ENCODE assay signal across 13 cellular contexts in the genomic region with DNA sequence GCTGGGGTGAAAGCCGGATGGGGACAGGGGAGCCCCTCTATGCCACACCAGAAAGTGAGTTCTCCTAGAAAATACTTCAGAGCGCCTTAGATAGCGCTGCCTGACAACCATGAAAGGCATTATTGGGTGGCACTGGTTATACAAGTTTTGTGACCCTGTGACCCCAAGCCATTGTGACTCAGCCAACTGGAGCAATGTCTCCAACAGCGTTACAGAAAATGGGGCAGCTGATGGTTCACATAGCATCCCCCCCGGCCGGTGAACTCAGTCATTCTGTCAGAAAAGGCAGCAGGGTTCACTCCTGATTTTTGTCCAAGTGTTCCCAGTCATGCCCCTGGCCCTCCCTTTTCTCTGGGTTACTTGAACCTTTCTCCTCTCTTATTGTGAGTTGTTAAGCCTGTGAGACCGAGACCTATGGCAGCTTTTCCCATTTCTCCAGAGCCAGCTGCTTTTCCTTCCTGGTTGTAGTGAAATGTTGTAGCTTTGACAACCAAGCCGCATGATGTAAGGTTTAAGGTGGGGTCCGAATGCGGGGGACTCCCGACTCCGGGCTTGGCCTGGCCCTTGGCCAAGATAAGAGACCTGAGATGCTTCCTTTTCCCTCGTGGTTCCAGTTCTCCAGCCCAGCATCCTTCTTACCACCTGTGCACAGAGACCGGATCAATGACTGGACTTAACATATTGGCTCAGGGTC. TPM values are rescaled to one million over a fixed set of nuclear protein-coding genes. Genes with fewer than 3 reads are reported as not detected.
DNase-seq lines count a peak whose midpoint lies in the region; ATAC-seq, FAIRE-seq and TF ChIP-seq lines count a peak whose summit lies in the region.
"Had no signal": no experiment of that assay in that cellular context is flagged by ENCODE, and none has a peak within 500 bp of the region (broad histone marks: within the 10 kb centered on the region; RNA-seq: fewer than 3 reads in every experiment).

No MANE protein-coding gene starts in this region.

- peak overlapping the region; percentile 6 for H3K9ac ChIP-seq in endothelial cell of umbilical vein (replicated peaks; ENCODE audit: extremely low read depth, insufficient read depth, low read length)
- H3K9ac ChIP-seq in GM23248 = no peak overlapping the region

- H4K20me1 ChIP-seq in endothelial cell of umbilical vein (replicated peaks; ENCODE audit: control insufficient read depth, extremely low read depth, insufficient read depth, low read length) (no peaks in the 10 kb centered on the region), GM23248 (ENCODE audit: insufficient read depth) (no peaks in the 10 kb centered on the region)

- H3K27ac Mint-ChIP-seq in activated CD4-positive, alpha-beta T cell treated with anti-CD3 and anti-CD28 coated beads, Interleukin-2, amount 10 ng/mL, durations not matched to agents 24 days and 14 days = peak overlapping the region; percentile 46
- H3K27ac Mint-ChIP-seq in activated CD4-positive, alpha-beta T cell treated with anti-CD3 and anti-CD28 coated beads, Interleukin-2, amount 10 ng/mL, durations not matched to agents 7 days and 5 days = no peak overlapping the region
- H3K27ac Mint-ChIP-seq in nephron progenitor cell = peak overlapping the region; percentile 72
- H3K27ac Mint-ChIP-seq: naive thymus-derived CD8-positive, alpha-beta T cell had no signal

- H3K36me3 ChIP-seq in endothelial cell of umbilical vein (ENCODE audit: control insufficient read depth in 2 of 2, extremely low read depth in 1 of 2, insufficient read depth in 2 of 2, low read length in 2 of 2) (peaks cover 10 to 19% of the 10 kb centered on the region in 2 experiments), upper lobe of right lung (peaks cover 23% of the 10 kb centered on the region), GM23248 (ENCODE audit: low read depth) (no peaks in the 10 kb centered on the region)

- H3F3A ChIP-seq in GM23248 (ENCODE audit: insufficient read depth) = peaks cover 24% of the 10 kb centered on the region

- no peaks in the 10 kb centered on the region for H3K9me3 Mint-ChIP-seq in activated CD4-positive, alpha-beta T cell treated with anti-CD3 and anti-CD28 coated beads, Interleukin-2, amount 10 ng/mL, durations not matched to agents 24 days and 14 days
- H3K9me3 Mint-ChIP-seq in activated CD4-positive, alpha-beta T cell treated with anti-CD3 and anti-CD28 coated beads, Interleukin-2, amount 10 ng/mL, durations not matched to agents 7 days and 5 days = no peaks in the 10 kb centered on the region
- no peaks in the 10 kb centered on the region for H3K9me3 Mint-ChIP-seq in nephron progenitor cell
- H3K9me3 Mint-ChIP-seq: naive thymus-derived CD8-positive, alpha-beta T cell had no signal

- H3K79me2 ChIP-seq in endothelial cell of umbilical vein (ENCODE audit: control insufficient read depth, insufficient read depth, low read length) (peaks cover 96% of the 10 kb centered on the region), GM23248 (ENCODE audit: insufficient read depth) (no peaks in the 10 kb centered on the region)

- H3K27me3 Mint-ChIP-seq in activated CD4-positive, alpha-beta T cell treated with anti-CD3 and anti-CD28 coated beads, Interleukin-2, amount 10 ng/mL, durations not matched to agents 24 days and 14 days = no peaks in the 10 kb centered on the region
- no peaks in the 10 kb centered on the region for H3K27me3 Mint-ChIP-seq in activated CD4-positive, alpha-beta T cell treated with anti-CD3 and anti-CD28 coated beads, Interleukin-2, amount 10 ng/mL, durations not matched to agents 7 days and 5 days
- H3K27me3 Mint-ChIP-seq in nephron progenitor cell (ENCODE audit: low read depth, poor library complexity) = peaks cover 6% of the 10 kb centered on the region

- H3K27me3 ChIP-seq in endothelial cell of umbilical vein (ENCODE audit: control insufficient read depth in 2 of 2, insufficient read depth in 2 of 2, low read length in 2 of 2) (no peaks in the 10 kb centered on the region), upper lobe of right lung (no peaks in the 10 kb centered on the region), GM23248 (replicated peaks; ENCODE audit: insufficient read depth) (no peaks in the 10 kb centered on the region)

- 70% methylated on average over 14 of the region's 14 CpGs for WGBS in GM23248 (ENCODE audit: low coverage in 1 of 2, low lambda C conversion rate in 2 of 2, missing lambda C conversion rate in 2 of 2), 2 experiments

- H3K27ac ChIP-seq in endothelial cell of umbilical vein (ENCODE audit: insufficient read depth, low read depth, low read length) = peak overlapping the region; percentile 11
- peak overlapping the region; percentile 58 for H3K27ac ChIP-seq in upper lobe of right lung
- H3K27ac ChIP-seq in GM23248 = no peak overlapping the region
- H3K27ac ChIP-seq: HL-60, SK-N-MC had no signal

- TF ChIP-seq POLR2A in endothelial cell of umbilical vein (IDR thresholded peaks at IDR 0.05; ENCODE audit: low read depth, low read length) = peak; percentile 42

- intact Hi-C loops in activated CD4-positive, alpha-beta T cell treated with anti-CD3 and anti-CD28 coated beads, Interleukin-2, amount 10 ng/mL, durations not matched to agents 24 days and 14 days (cut with micrococcal nuclease) = no loop called here
- intact Hi-C loops in endothelial cell of umbilical vein (cut with micrococcal nuclease) (loop anchor here (2.0 kb wide), 1 partner anchor 17 kb away; no protein-coding TSS in a partner anchor), upper lobe of right lung (cut with DNase I) (no loop called here)

- no peak for TF ChIP-seq CTCF in endothelial cell of umbilical vein (IDR thresholded peaks at IDR 0.05; ENCODE audit: extremely low read depth in 1 of 2, insufficient read depth in 1 of 2, low read depth in 1 of 2, low read length in 2 of 2)
- TF ChIP-seq CTCF in nephron progenitor cell (IDR thresholded peaks at IDR 0.05) = no peak
- no peak for TF ChIP-seq CTCF in upper lobe of right lung (IDR thresholded peaks at IDR 0.05)

- in situ Hi-C loops in GM23248 (cut with MboI) = no loop called here

- no peak for DNase-seq in activated CD4-positive, alpha-beta T cell treated with anti-CD3 and anti-CD28 coated beads, Interleukin-2, amount 10 ng/mL, durations not matched to agents 24 days and 14 days
- DNase-seq in activated CD4-positive, alpha-beta T cell treated with anti-CD3 and anti-CD28 coated beads, Interleukin-2, amount 10 ng/mL, durations not matched to agents 7 days and 5 days = no peak
- DNase-seq in endothelial cell of umbilical vein (ENCODE audit: low read depth, low spot score) = peak; percentile 56
- DNase-seq in nephron progenitor cell = no peak
- no peak for DNase-seq in upper lobe of right lung
- no peak for DNase-seq in NCI-H1417 (lab: John Stamatoyannopoulos, UW)
- DNase-seq in GM23248 = no peak
- DNase-seq: naive thymus-derived CD8-positive, alpha-beta T cell; NCI-H2081 treated with DMSO at 0.1 percent for 48 hours had no signal

- H3K36me3 Mint-ChIP-seq in activated CD4-positive, alpha-beta T cell treated with anti-CD3 and anti-CD28 coated beads, Interleukin-2, amount 10 ng/mL, durations not matched to agents 24 days and 14 days (ENCODE audit: low read depth) = no peaks in the 10 kb centered on the region
- no peaks in the 10 kb centered on the region for H3K36me3 Mint-ChIP-seq in activated CD4-positive, alpha-beta T cell treated with anti-CD3 and anti-CD28 coated beads, Interleukin-2, amount 10 ng/mL, durations not matched to agents 7 days and 5 days (ENCODE audit: low read depth)
- no peaks in the 10 kb centered on the region for H3K36me3 Mint-ChIP-seq in nephron progenitor cell (ENCODE audit: low read depth)
- H3K36me3 Mint-ChIP-seq: naive thymus-derived CD8-positive, alpha-beta T cell had no signal

- H3K4me1 ChIP-seq in endothelial cell of umbilical vein (ENCODE audit: control insufficient read depth, extremely low read depth, insufficient read depth, low read length) = peaks cover 70% of the 10 kb centered on the region
- peaks cover 65% of the 10 kb centered on the region for H3K4me1 ChIP-seq in upper lobe of right lung
- H3K4me1 ChIP-seq in GM23248 (ENCODE audit: insufficient read depth) = peaks cover 32% of the 10 kb centered on the region

- BruUV-seq in endothelial cell of umbilical vein (replicated peaks; lab: Mats Ljungman, UMichigan) = no TSS peak

- POLR2A ChIA-PET in activated CD4-positive, alpha-beta T cell treated with anti-CD3 and anti-CD28 coated beads, Interleukin-2, amount 10 ng/mL, durations not matched to agents 7 days and 5 days (lab: Charles Lee) = no interaction called here
- POLR2A ChIA-PET in endothelial cell of umbilical vein (lab: Charles Lee) = interaction anchor here (0.6 kb wide), 2 partner anchors 51 to 154 kb away, joined by 3 to 5 read pairs; no protein-coding TSS in a partner anchor

- dilution Hi-C loops in endothelial cell of umbilical vein (cut with MboI; ENCODE audit: extremely low pct_ligation_motif_present, low sequenced_read_pairs) = no loop called here

- H3K4me1 Mint-ChIP-seq in activated CD4-positive, alpha-beta T cell treated with anti-CD3 and anti-CD28 coated beads, Interleukin-2, amount 10 ng/mL, durations not matched to agents 24 days and 14 days = peaks cover 25% of the 10 kb centered on the region
- peaks cover 18% of the 10 kb centered on the region for H3K4me1 Mint-ChIP-seq in activated CD4-positive, alpha-beta T cell treated with anti-CD3 and anti-CD28 coated beads, Interleukin-2, amount 10 ng/mL, durations not matched to agents 7 days and 5 days
- peaks cover 60% of the 10 kb centered on the region for H3K4me1 Mint-ChIP-seq in nephron progenitor cell

- no peaks in the 10 kb centered on the region for H3K9me2 ChIP-seq in GM23248 (ENCODE audit: insufficient read depth)

- H2AFZ ChIP-seq in endothelial cell of umbilical vein (ENCODE audit: low read depth, low read length) (no peak overlapping the region), GM23248 (no peak overlapping the region)

- H3K9me3 ChIP-seq in endothelial cell of umbilical vein (replicated peaks; ENCODE audit: control insufficient read depth, insufficient read depth, low read length) = no peaks in the 10 kb centered on the region
- no peaks in the 10 kb centered on the region for H3K9me3 ChIP-seq in upper lobe of right lung
- no peaks in the 10 kb centered on the region for H3K9me3 ChIP-seq in GM23248 (ENCODE audit: low read depth)
- H3K9me3 ChIP-seq: A549 had no signal

- no peak overlapping the region for H3K4me2 ChIP-seq in endothelial cell of umbilical vein (ENCODE audit: insufficient read depth, low read length)
- no peak overlapping the region for H3K4me2 ChIP-seq in GM23248 (ENCODE audit: unreplicated experiment)
- H3K4me2 ChIP-seq: A549 had no signal

- ATAC-seq in upper lobe of right lung (peak; percentile 19), HG02759 (IDR thresholded peaks at IDR 0.05; ENCODE audit: unreplicated experiment) (no peak)
- ATAC-seq: A549; naive thymus-derived CD8-positive, alpha-beta T cell had no signal

- H3K4me3 ChIP-seq in endothelial cell of umbilical vein (replicated peaks in 1 of 3; ENCODE audit: insufficient read depth in 1 of 3, low read depth in 1 of 3, low read length in 3 of 3) = no peak overlapping the region
- H3K4me3 ChIP-seq in upper lobe of right lung = no peak overlapping the region
- no peak overlapping the region for H3K4me3 ChIP-seq in GM23248
- H3K4me3 ChIP-seq: A549, SK-N-MC had no signal

- peak; percentile 66 for FAIRE-seq in endothelial cell of umbilical vein (lab: Jason Lieb, UNC)
- FAIRE-seq: A549 had no signal

- CTCF ChIA-PET in activated CD4-positive, alpha-beta T cell treated with anti-CD3 and anti-CD28 coated beads, Interleukin-2, amount 10 ng/mL, durations not matched to agents 7 days and 5 days (lab: Charles Lee) = interaction anchor here (0.6 to 3.2 kb wide), 2 partner anchors 10 to 523 kb away, joined by 4 to 7 read pairs; no protein-coding TSS in a partner anchor
- CTCF ChIA-PET in endothelial cell of umbilical vein (lab: Charles Lee) = interaction anchor here (0.7 to 3.0 kb wide), 9 partner anchors 8 to 146 kb away, joined by 3 to 19 read pairs (median 4); no protein-coding TSS in a partner anchor

- no peaks in the 10 kb centered on the region for H3K9me1 ChIP-seq in endothelial cell of umbilical vein (replicated peaks; ENCODE audit: control insufficient read depth, extremely low read depth, insufficient read depth, low read length)

- no peak overlapping the region for H3K4me3 Mint-ChIP-seq in activated CD4-positive, alpha-beta T cell treated with anti-CD3 and anti-CD28 coated beads, Interleukin-2, amount 10 ng/mL, durations not matched to agents 24 days and 14 days
- no peak overlapping the region for H3K4me3 Mint-ChIP-seq in activated CD4-positive, alpha-beta T cell treated with anti-CD3 and anti-CD28 coated beads, Interleukin-2, amount 10 ng/mL, durations not matched to agents 7 days and 5 days
- H3K4me3 Mint-ChIP-seq in nephron progenitor cell = no peak overlapping the region
- H3K4me3 Mint-ChIP-seq: naive thymus-derived CD8-positive, alpha-beta T cell had no signal

RNA-seq across cellular contexts. Expression of a gene that starts 22.0 kb away (rescaled TPM):
- 35.6 and 40.5 TPM in 2 replicates for total RNA-seq in activated CD4-positive, alpha-beta T cell treated with anti-CD3 and anti-CD28 coated beads, Interleukin-2, amount 10 ng/mL, durations not matched to agents 24 days and 14 days
- 1 to 10 TPM; 5.4 to 5.7 TPM for total RNA-seq in activated CD4-positive, alpha-beta T cell treated with anti-CD3 and anti-CD28 coated beads, Interleukin-2, amount 10 ng/mL, durations not matched to agents 7 days and 5 days
- total RNA-seq in endothelial cell of umbilical vein (379 and 504 TPM in 2 replicates), upper lobe of right lung (445 TPM)
- polyA plus RNA-seq in endothelial cell of umbilical vein (943 and 1,225 TPM in 2 replicates), GM23248 (2016; fragmentation: Nextera tagmentation; extraction: Ambion mirVana) (45.1 and 46.9 TPM in 2 replicates)
- 972 and 1,213 TPM in 2 replicates for polyA plus RNA-seq in endothelial cell of umbilical vein (2011; cell fraction: cytosol; rRNA removed)
- 481 and 655 TPM in 2 replicates for polyA plus RNA-seq in endothelial cell of umbilical vein (2011; cell fraction: nucleus; rRNA removed)
- 1,387 and 1,527 TPM in 2 replicates for polyA plus RNA-seq in endothelial cell of umbilical vein (2012)
- 848 and 909 TPM in 2 replicates for polyA minus RNA-seq in endothelial cell of umbilical vein
- 79.2 TPM for polyA minus RNA-seq in endothelial cell of umbilical vein (2011; cell fraction: cytosol; rRNA and poly(A)+ RNA removed)
- polyA minus RNA-seq in endothelial cell of umbilical vein (2011; cell fraction: nucleus; rRNA and poly(A)+ RNA removed) = 148 and 194 TPM in 2 replicates
- total RNA-seq in GM23248 (2014; rRNA removed; shearing (Covaris generic)) = 24.7 and 28.6 TPM in 2 replicates
